In genomic region chr18:42298744-42299685, GRCh38 we compare ENCODE assay signal across 7 cellular contexts.
DNase-seq lines count a peak whose midpoint lies in the region; ATAC-seq and TF ChIP-seq lines count a peak whose summit lies in the region.

No MANE protein-coding gene starts in this region.

- ATAC-seq in HG02642 (IDR thresholded peaks at IDR 0.05; ENCODE audit: poor library complexity, unreplicated experiment) = peak; percentile 96
- peak; percentile 95 for ATAC-seq in sciatic nerve

- H3K9me3 ChIP-seq in right atrium auricular region = no peaks in the 10 kb centered on the region

- TF ChIP-seq CTCF in GM13977 (IDR thresholded peaks at IDR 0.05; ENCODE audit: extremely low read depth, insufficient read depth, missing control alignments) = peak; percentile 94
- peak; percentile 78 to 94 for TF ChIP-seq CTCF in right atrium auricular region (IDR thresholded peaks at IDR 0.05)

- peak overlapping the region in 1 of 2 donors; percentile 38 for H3K4me3 ChIP-seq in right atrium auricular region

- no peaks in the 10 kb centered on the region for H3K36me3 ChIP-seq in right atrium auricular region

- in situ Hi-C loops in GM13977 (cut with MboI; ENCODE audit: low pct_unique_long_range_greater_than_20kb, low sequenced_read_pairs, unreplicated experiment) = no loop called here

- no peaks in the 10 kb centered on the region for H3K27me3 ChIP-seq in right atrium auricular region

- DNase-seq in GM13977 (ENCODE audit: low spot score) (peak; percentile 40), NCI-H1105 (lab: John Stamatoyannopoulos, UW) (peak; percentile 69), SW 1271 (lab: John Stamatoyannopoulos, UW) (peak; percentile 5 to 50), right atrium auricular region (ENCODE audit: low spot score) (peak; percentile 91), sciatic nerve (ENCODE audit: low spot score) (peak; percentile 88)

- intact Hi-C loops in sciatic nerve (cut with DNase I) = no loop called here

- H3K27ac ChIP-seq in angular gyrus (ENCODE audit: low read depth, low read length) (peak overlapping the region; percentile 26), right atrium auricular region (peak overlapping the region in 1 of 2 donors; percentile 21)

- no peaks in the 10 kb centered on the region for H3K4me1 ChIP-seq in right atrium auricular region

Comparison
In these comparisons a context has a peak if more than half of its experiments do, and no peak if none do; other contexts are left out.
1. DNase-seq: peak in every context shown above with its lines; median percentile 91 in right atrium auricular region; 88 in sciatic nerve; 69 in NCI-H1105; 40 in GM13977; 28 in SW 1271.